Comparison of ENCODE assay signal across 1 cellular context in genomic region chr2:10385501-10385900, GRCh38.
TF ChIP-seq lines count a peak whose summit lies in the region.

No MANE protein-coding gene starts in this region.

TF ChIP-seq in IMR-90, 13 proteins besides CTCF, POLR2A, EP300 and RAD21:
- TF ChIP-seq USF2 (IDR thresholded peaks at IDR 0.05; ENCODE audit: low read depth, low read length) (no peak), MAZ (IDR thresholded peaks at IDR 0.05; ENCODE audit: borderline replicate concordance, low read depth, low read length) (no peak), ELK1 (IDR thresholded peaks at IDR 0.05; ENCODE audit: borderline replicate concordance, low read depth, low read length) (no peak), RCOR1 (IDR thresholded peaks at IDR 0.05; ENCODE audit: insufficient replicate concordance, low read length) (no peak), BHLHE40 (IDR thresholded peaks at IDR 0.05; ENCODE audit: low read depth, low read length) (no peak), RFX5 (IDR thresholded peaks at IDR 0.05; ENCODE audit: low read depth, low read length) (no peak), MAFK (IDR thresholded peaks at IDR 0.05; ENCODE audit: low read depth, low read length) (no peak), FOS (IDR thresholded peaks at IDR 0.05; ENCODE audit: low read depth, low read length) (no peak), SMC3 (IDR thresholded peaks at IDR 0.05; ENCODE audit: low read depth, low read length) (no peak), CEBPB (IDR thresholded peaks at IDR 0.05; ENCODE audit: low read depth, low read length) (no peak), NFE2L2 (IDR thresholded peaks at IDR 0.05; ENCODE audit: low read depth, low read length) (no peak), CHD1 (IDR thresholded peaks at IDR 0.05; ENCODE audit: low read depth, low read length) (no peak), MXI1 (IDR thresholded peaks at IDR 0.05; ENCODE audit: borderline replicate concordance, low read depth, low read length) (no peak)
TF ChIP-seq in IMR-90: peak in this region for 0.
